In genomic region chr19:38265213-38265861, GRCh38 we compare ENCODE assay signal across 7 cellular contexts. TPM values are rescaled to one million over a fixed set of nuclear protein-coding genes. Genes with fewer than 3 reads are reported as not detected.
DNase-seq lines count a peak whose midpoint lies in the region; ATAC-seq and TF ChIP-seq lines count a peak whose summit lies in the region.

No MANE protein-coding gene starts in this region.

- H3K36me3 ChIP-seq in HUES6 (ENCODE audit: control insufficient read depth, insufficient read depth, low read length) = no peaks in the 10 kb centered on the region
- H3K36me3 ChIP-seq in psoas muscle (ENCODE audit: insufficient read depth in 1 of 2, low read depth in 1 of 2) = no peaks in the 10 kb centered on the region

- 83 to 87% (median 84%) methylated on average over 14 of the region's 14 CpGs for WGBS in psoas muscle, 3 donors

- H3K9ac ChIP-seq in HUES6 (ENCODE audit: low read length) = peak overlapping the region; percentile 84

- intact Hi-C loops in Right ventricle myocardium superior (cut with DNase I) (no loop called here), psoas muscle (cut with DNase I) (no loop called here)

- H3K9me3 ChIP-seq in HUES6 (ENCODE audit: control insufficient read depth, insufficient read depth, low read depth, low read length) (no peaks in the 10 kb centered on the region), psoas muscle (no peaks in the 10 kb centered on the region)

- TF ChIP-seq CTCF in psoas muscle (IDR thresholded peaks at IDR 0.05) = no peak

- DNase-seq in UCSD-AML1 (lab: John Stamatoyannopoulos, UW; ENCODE audit: unreplicated experiment) = peak; percentile 65
- no peak for DNase-seq in Right ventricle myocardium superior
- no peak for DNase-seq in psoas muscle
- DNase-seq in NCI-H524 treated with DMSO at 0.1 percent for 48 hours (lab: John Stamatoyannopoulos, UW) = no peak
- DNase-seq in ecto neural progenitor cell (ENCODE audit: low spot score) = no peak

- H3K27ac ChIP-seq in HUES6 (ENCODE audit: low read depth, low read length) (peak overlapping the region; percentile 63; the same call in 1 of the 2 replicates), psoas muscle (no peak overlapping the region)

- H3K4me1 ChIP-seq in HUES6 (ENCODE audit: control insufficient read depth, insufficient read depth, low read length) (peaks cover 53% of the 10 kb centered on the region), psoas muscle (peaks cover 8% of the 10 kb centered on the region)

- ATAC-seq in Right ventricle myocardium superior (ENCODE audit: poor library complexity) = peak; percentile 36
- no peak for ATAC-seq in psoas muscle
- no peak for ATAC-seq in GM18861 (IDR thresholded peaks at IDR 0.05; ENCODE audit: unreplicated experiment)

- no peaks in the 10 kb centered on the region for H3K27me3 ChIP-seq in HUES6 (ENCODE audit: control insufficient read depth, insufficient read depth, low read length)
- peaks cover 0 to 22% (median 7%) of the 10 kb centered on the region in 3 donors for H3K27me3 ChIP-seq in psoas muscle (ENCODE audit: insufficient read depth in 3 of 3, low read length in 2 of 3)

- H3K4me3 ChIP-seq in HUES6 (ENCODE audit: low read depth, low read length) (peak overlapping the region; percentile 91), psoas muscle (peak overlapping the region; percentile 62)

RNA-seq across cellular contexts. Expression of gene SPINT2, which starts 1.0 kb away (rescaled TPM):
- total RNA-seq in Right ventricle myocardium superior = 8.7 TPM
- total RNA-seq in psoas muscle = 1 to 10 TPM in 2 of 4 donors, under 1 TPM in 2; 0.95 to 2.2 (median 1.2) TPM
- polyA plus RNA-seq in psoas muscle = 1 to 10 TPM in 1 of 3 donors, under 1 TPM in 2; 0.49 to 1.1 (median 0.59) TPM

RNA-seq across cellular contexts. Expression of gene PPP1R14A, which starts 9.2 kb away (rescaled TPM):
- 31.1 TPM for total RNA-seq in Right ventricle myocardium superior
- 10 to 100 TPM in 3 of 4 donors, 1 to 10 TPM in 1; 9.2 to 17.0 (median 11.3) TPM for total RNA-seq in psoas muscle
- 10 to 100 TPM in 2 of 3 donors, 1 to 10 TPM in 1; 9.9 to 18.7 (median 12.1) TPM for polyA plus RNA-seq in psoas muscle

RNA-seq across cellular contexts. Expression of gene C19orf33, which starts 38.7 kb away (rescaled TPM):
- total RNA-seq in Right ventricle myocardium superior (5.6 TPM), psoas muscle (1 to 10 TPM in 2 of 4 donors, not detected in 2; 3.4 to 3.7 TPM)
- 1 to 10 TPM; 3.7 to 7.1 (median 6.5) TPM for polyA plus RNA-seq in psoas muscle

RNA-seq across cellular contexts. Expression of gene DPF1, which starts 41.3 kb away (rescaled TPM):
- total RNA-seq in Right ventricle myocardium superior (not detected), psoas muscle (not detected)
- under 1 TPM; 0.07 to 0.17 (median 0.16) TPM for polyA plus RNA-seq in psoas muscle

RNA-seq across cellular contexts. Expression of gene YIF1B, which starts 50.4 kb away (rescaled TPM):
- total RNA-seq in Right ventricle myocardium superior = 31.3 TPM
- total RNA-seq in psoas muscle = 10 to 100 TPM; 20.1 to 27.2 (median 21.6) TPM
- polyA plus RNA-seq in psoas muscle = 10 to 100 TPM; 38.8 to 57.7 (median 42.7) TPM
